ENCODE assay signal across 1 cellular context in genomic region chr6:108848116-108848868, GRCh38.
TF ChIP-seq lines count a peak whose summit lies in the region.

A gene with protein sequence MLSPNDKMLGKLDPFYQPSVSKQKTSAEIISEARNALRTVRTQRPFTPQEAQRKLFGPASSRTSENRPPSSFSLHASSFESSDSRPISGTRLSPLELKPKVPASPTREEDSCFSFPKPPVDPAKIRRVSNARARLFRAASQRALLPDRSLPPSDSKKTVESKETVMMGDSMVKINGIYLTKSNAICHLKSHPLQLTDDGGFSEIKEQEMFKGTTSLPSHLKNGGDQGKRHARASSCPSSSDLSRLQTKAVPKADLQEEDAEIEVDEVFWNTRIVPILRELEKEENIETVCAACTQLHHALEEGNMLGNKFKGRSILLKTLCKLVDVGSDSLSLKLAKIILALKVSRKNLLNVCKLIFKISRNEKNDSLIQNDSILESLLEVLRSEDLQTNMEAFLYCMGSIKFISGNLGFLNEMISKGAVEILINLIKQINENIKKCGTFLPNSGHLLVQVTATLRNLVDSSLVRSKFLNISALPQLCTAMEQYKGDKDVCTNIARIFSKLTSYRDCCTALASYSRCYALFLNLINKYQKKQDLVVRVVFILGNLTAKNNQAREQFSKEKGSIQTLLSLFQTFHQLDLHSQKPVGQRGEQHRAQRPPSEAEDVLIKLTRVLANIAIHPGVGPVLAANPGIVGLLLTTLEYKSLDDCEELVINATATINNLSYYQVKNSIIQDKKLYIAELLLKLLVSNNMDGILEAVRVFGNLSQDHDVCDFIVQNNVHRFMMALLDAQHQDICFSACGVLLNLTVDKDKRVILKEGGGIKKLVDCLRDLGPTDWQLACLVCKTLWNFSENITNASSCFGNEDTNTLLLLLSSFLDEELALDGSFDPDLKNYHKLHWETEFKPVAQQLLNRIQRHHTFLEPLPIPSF (plus strand): TSS chr6:108848422. CDS start chr6:108854268, 5,846 bp downstream.

TF ChIP-seq in K562, 482 proteins besides CTCF, POLR2A, EP300 and RAD21 (continued from another document and continues in another):
- TF ChIP-seq, protein P1, sequence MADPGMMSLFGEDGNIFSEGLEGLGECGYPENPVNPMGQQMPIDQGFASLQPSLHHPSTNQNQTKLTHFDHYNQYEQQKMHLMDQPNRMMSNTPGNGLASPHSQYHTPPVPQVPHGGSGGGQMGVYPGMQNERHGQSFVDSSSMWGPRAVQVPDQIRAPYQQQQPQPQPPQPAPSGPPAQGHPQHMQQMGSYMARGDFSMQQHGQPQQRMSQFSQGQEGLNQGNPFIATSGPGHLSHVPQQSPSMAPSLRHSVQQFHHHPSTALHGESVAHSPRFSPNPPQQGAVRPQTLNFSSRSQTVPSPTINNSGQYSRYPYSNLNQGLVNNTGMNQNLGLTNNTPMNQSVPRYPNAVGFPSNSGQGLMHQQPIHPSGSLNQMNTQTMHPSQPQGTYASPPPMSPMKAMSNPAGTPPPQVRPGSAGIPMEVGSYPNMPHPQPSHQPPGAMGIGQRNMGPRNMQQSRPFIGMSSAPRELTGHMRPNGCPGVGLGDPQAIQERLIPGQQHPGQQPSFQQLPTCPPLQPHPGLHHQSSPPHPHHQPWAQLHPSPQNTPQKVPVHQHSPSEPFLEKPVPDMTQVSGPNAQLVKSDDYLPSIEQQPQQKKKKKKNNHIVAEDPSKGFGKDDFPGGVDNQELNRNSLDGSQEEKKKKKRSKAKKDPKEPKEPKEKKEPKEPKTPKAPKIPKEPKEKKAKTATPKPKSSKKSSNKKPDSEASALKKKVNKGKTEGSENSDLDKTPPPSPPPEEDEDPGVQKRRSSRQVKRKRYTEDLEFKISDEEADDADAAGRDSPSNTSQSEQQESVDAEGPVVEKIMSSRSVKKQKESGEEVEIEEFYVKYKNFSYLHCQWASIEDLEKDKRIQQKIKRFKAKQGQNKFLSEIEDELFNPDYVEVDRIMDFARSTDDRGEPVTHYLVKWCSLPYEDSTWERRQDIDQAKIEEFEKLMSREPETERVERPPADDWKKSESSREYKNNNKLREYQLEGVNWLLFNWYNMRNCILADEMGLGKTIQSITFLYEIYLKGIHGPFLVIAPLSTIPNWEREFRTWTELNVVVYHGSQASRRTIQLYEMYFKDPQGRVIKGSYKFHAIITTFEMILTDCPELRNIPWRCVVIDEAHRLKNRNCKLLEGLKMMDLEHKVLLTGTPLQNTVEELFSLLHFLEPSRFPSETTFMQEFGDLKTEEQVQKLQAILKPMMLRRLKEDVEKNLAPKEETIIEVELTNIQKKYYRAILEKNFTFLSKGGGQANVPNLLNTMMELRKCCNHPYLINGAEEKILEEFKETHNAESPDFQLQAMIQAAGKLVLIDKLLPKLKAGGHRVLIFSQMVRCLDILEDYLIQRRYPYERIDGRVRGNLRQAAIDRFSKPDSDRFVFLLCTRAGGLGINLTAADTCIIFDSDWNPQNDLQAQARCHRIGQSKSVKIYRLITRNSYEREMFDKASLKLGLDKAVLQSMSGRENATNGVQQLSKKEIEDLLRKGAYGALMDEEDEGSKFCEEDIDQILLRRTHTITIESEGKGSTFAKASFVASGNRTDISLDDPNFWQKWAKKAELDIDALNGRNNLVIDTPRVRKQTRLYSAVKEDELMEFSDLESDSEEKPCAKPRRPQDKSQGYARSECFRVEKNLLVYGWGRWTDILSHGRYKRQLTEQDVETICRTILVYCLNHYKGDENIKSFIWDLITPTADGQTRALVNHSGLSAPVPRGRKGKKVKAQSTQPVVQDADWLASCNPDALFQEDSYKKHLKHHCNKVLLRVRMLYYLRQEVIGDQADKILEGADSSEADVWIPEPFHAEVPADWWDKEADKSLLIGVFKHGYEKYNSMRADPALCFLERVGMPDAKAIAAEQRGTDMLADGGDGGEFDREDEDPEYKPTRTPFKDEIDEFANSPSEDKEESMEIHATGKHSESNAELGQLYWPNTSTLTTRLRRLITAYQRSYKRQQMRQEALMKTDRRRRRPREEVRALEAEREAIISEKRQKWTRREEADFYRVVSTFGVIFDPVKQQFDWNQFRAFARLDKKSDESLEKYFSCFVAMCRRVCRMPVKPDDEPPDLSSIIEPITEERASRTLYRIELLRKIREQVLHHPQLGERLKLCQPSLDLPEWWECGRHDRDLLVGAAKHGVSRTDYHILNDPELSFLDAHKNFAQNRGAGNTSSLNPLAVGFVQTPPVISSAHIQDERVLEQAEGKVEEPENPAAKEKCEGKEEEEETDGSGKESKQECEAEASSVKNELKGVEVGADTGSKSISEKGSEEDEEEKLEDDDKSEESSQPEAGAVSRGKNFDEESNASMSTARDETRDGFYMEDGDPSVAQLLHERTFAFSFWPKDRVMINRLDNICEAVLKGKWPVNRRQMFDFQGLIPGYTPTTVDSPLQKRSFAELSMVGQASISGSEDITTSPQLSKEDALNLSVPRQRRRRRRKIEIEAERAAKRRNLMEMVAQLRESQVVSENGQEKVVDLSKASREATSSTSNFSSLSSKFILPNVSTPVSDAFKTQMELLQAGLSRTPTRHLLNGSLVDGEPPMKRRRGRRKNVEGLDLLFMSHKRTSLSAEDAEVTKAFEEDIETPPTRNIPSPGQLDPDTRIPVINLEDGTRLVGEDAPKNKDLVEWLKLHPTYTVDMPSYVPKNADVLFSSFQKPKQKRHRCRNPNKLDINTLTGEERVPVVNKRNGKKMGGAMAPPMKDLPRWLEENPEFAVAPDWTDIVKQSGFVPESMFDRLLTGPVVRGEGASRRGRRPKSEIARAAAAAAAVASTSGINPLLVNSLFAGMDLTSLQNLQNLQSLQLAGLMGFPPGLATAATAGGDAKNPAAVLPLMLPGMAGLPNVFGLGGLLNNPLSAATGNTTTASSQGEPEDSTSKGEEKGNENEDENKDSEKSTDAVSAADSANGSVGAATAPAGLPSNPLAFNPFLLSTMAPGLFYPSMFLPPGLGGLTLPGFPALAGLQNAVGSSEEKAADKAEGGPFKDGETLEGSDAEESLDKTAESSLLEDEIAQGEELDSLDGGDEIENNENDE (IDR thresholded peaks at IDR 0.05; ENCODE audit: low read depth, low read length) = no peak
- peak; percentile 89 for TF ChIP-seq TFAP4 (CRISPR knock-in tag; IDR thresholded peaks at IDR 0.05; ENCODE audit: borderline replicate concordance)
- TF ChIP-seq IRF2 (CRISPR knock-in tag; IDR thresholded peaks at IDR 0.05) = no peak
- no peak for TF ChIP-seq ZNF695 (CRISPR knock-in tag; IDR thresholded peaks at IDR 0.05)
- TF ChIP-seq, protein P2, sequence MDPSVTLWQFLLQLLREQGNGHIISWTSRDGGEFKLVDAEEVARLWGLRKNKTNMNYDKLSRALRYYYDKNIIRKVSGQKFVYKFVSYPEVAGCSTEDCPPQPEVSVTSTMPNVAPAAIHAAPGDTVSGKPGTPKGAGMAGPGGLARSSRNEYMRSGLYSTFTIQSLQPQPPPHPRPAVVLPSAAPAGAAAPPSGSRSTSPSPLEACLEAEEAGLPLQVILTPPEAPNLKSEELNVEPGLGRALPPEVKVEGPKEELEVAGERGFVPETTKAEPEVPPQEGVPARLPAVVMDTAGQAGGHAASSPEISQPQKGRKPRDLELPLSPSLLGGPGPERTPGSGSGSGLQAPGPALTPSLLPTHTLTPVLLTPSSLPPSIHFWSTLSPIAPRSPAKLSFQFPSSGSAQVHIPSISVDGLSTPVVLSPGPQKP (CRISPR knock-in tag; IDR thresholded peaks at IDR 0.05) = no peak
- TF ChIP-seq, protein P3, sequence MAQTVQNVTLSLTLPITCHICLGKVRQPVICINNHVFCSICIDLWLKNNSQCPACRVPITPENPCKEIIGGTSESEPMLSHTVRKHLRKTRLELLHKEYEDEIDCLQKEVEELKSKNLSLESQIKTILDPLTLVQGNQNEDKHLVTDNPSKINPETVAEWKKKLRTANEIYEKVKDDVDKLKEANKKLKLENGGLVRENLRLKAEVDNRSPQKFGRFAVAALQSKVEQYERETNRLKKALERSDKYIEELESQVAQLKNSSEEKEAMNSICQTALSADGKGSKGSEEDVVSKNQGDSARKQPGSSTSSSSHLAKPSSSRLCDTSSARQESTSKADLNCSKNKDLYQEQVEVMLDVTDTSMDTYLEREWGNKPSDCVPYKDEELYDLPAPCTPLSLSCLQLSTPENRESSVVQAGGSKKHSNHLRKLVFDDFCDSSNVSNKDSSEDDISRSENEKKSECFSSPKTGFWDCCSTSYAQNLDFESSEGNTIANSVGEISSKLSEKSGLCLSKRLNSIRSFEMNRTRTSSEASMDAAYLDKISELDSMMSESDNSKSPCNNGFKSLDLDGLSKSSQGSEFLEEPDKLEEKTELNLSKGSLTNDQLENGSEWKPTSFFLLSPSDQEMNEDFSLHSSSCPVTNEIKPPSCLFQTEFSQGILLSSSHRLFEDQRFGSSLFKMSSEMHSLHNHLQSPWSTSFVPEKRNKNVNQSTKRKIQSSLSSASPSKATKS (CRISPR knock-in tag; IDR thresholded peaks at IDR 0.05) = no peak
- TF ChIP-seq SMARCE1 (IDR thresholded peaks at IDR 0.05) = no peak
- TF ChIP-seq, protein P4, sequence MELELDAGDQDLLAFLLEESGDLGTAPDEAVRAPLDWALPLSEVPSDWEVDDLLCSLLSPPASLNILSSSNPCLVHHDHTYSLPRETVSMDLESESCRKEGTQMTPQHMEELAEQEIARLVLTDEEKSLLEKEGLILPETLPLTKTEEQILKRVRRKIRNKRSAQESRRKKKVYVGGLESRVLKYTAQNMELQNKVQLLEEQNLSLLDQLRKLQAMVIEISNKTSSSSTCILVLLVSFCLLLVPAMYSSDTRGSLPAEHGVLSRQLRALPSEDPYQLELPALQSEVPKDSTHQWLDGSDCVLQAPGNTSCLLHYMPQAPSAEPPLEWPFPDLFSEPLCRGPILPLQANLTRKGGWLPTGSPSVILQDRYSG (tag; conservative IDR thresholded peaks at IDR 0.05; ENCODE audit: low read depth) = no peak
- TF ChIP-seq KAT7 (CRISPR knock-in tag; IDR thresholded peaks at IDR 0.05; ENCODE audit: borderline replicate concordance) = 0 out of 2 replicates have a peak, but pooled peaks have one; percentile 73
- peak; percentile 75 for TF ChIP-seq POLR2G (IDR thresholded peaks at IDR 0.05; ENCODE audit: low read depth, low read length)
- TF ChIP-seq MTA3 (IDR thresholded peaks at IDR 0.05; ENCODE audit: borderline replicate concordance) = peak; percentile 44; the same call in 1 of the 2 replicates
- TF ChIP-seq SIN3A (IDR thresholded peaks at IDR 0.05; ENCODE audit: borderline replicate concordance in 2 of 2, control insufficient read depth in 1 of 2, low read depth in 2 of 2, low read length in 2 of 2) = peak; percentile 76 to 80; a peak in 1 of 4 replicates
- no peak for TF ChIP-seq ESRRB (CRISPR knock-in tag; IDR thresholded peaks at IDR 0.05; ENCODE audit: borderline replicate concordance)
- TF ChIP-seq ETV5 (CRISPR knock-in tag; IDR thresholded peaks at IDR 0.05; ENCODE audit: low read depth) = no peak
- no peak for TF ChIP-seq ZBTB8A (IDR thresholded peaks at IDR 0.05; ENCODE audit: partially characterized antibody)
- no peak for TF ChIP-seq DMBX1 (CRISPR knock-in tag; IDR thresholded peaks at IDR 0.05; ENCODE audit: borderline replicate concordance)
- peak; percentile 62; the same call in 1 of the 2 replicates for TF ChIP-seq KLF1 (tag; IDR thresholded peaks at IDR 0.05)
- no peak for TF ChIP-seq ZNF518B (CRISPR knock-in tag; IDR thresholded peaks at IDR 0.05)
- no peak for TF ChIP-seq KLF6 (CRISPR knock-in tag; IDR thresholded peaks at IDR 0.05; ENCODE audit: borderline replicate concordance)
- TF ChIP-seq ILK (tag; IDR thresholded peaks at IDR 0.05; ENCODE audit: borderline replicate concordance, low read depth) = no peak
- TF ChIP-seq BMI1 (IDR thresholded peaks at IDR 0.05; ENCODE audit: low read length) = no peak; the same call in 1 of the 2 replicates
- TF ChIP-seq CCAR2 (IDR thresholded peaks at IDR 0.05; ENCODE audit: low read depth, low read length) = no peak
- no peak for TF ChIP-seq PYGO2 (tag; IDR thresholded peaks at IDR 0.05)
- no peak for TF ChIP-seq BACH1 (tag; IDR thresholded peaks at IDR 0.05)
- no peak for TF ChIP-seq POLR2AphosphoS2 (IDR thresholded peaks at IDR 0.05; ENCODE audit: low read length)
- TF ChIP-seq DIDO1 (tag; IDR thresholded peaks at IDR 0.05; ENCODE audit: low read depth) = no peak
- no peak for TF ChIP-seq SMC3 (conservative IDR thresholded peaks at IDR 0.05; ENCODE audit: insufficient read depth, low read depth, low read length)
- TF ChIP-seq, protein P5, sequence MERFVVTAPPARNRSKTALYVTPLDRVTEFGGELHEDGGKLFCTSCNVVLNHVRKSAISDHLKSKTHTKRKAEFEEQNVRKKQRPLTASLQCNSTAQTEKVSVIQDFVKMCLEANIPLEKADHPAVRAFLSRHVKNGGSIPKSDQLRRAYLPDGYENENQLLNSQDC (CRISPR knock-in tag; IDR thresholded peaks at IDR 0.05) = no peak
- TF ChIP-seq, protein P6, sequence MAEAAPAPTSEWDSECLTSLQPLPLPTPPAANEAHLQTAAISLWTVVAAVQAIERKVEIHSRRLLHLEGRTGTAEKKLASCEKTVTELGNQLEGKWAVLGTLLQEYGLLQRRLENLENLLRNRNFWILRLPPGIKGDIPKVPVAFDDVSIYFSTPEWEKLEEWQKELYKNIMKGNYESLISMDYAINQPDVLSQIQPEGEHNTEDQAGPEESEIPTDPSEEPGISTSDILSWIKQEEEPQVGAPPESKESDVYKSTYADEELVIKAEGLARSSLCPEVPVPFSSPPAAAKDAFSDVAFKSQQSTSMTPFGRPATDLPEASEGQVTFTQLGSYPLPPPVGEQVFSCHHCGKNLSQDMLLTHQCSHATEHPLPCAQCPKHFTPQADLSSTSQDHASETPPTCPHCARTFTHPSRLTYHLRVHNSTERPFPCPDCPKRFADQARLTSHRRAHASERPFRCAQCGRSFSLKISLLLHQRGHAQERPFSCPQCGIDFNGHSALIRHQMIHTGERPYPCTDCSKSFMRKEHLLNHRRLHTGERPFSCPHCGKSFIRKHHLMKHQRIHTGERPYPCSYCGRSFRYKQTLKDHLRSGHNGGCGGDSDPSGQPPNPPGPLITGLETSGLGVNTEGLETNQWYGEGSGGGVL (CRISPR knock-in tag; IDR thresholded peaks at IDR 0.05) = no peak
- TF ChIP-seq HDAC2 (IDR thresholded peaks at IDR 0.05) = peak; percentile 94
